In the genomic region with DNA sequence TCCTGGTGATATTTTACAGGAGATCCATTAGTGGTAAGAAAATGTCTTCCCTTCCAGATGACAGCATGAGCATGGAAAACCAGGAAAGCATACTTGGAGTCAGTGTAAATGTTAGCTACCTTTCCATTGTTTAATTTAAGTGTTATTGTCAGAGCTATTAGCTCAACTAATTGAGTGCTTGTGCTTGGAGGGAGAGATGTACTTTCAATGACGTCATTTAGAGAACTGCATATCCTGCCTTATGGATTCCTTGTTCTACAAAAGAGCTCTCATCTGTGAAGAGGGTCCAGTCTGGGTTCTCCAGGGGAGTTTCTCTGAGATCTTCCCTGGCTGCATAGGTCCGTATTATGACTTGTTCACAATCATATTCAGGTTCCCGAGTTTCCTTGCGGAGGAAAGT, we compare ENCODE assay signal across 28 cellular contexts.
"Had no signal": no experiment of that assay in that cellular context is flagged by ENCODE, and none has a peak within 500 bp of the region (broad histone marks: within the 10 kb centered on the region; RNA-seq: fewer than 3 reads in every experiment).

No MANE protein-coding gene starts in this region.

- H3K36me3 Mint-ChIP-seq: naive B cell had no signal

- H3K27ac Mint-ChIP-seq: mesothelial cell of epicardium, naive B cell had no signal

- DNase-seq: dermis blood vessel endothelial cell; dorsolateral prefrontal cortex; effector CD4-positive, alpha-beta T cell; effector memory CD4-positive, alpha-beta T cell; erythroblast; esophagus squamous epithelium; foreskin fibroblast; foreskin melanocyte; gastrocnemius medialis; glutamatergic neuron; head of caudate nucleus; heart right ventricle; hippocampal formation; left cardiac atrium; left lung; left ventricle myocardium superior; lower lobe of right lung; mesenchymal stem cell; mucosa of descending colon; naive B cell had no signal

- H3K27ac ChIP-seq: coronary artery, dorsolateral prefrontal cortex, epithelial cell of prostate, esophagus squamous epithelium, gastrocnemius medialis, heart right ventricle, left lung, lower lobe of right lung had no signal

- H3K36me3 ChIP-seq: esophagus squamous epithelium, gastrocnemius medialis, heart right ventricle, left lung, lower lobe of right lung had no signal

- FAIRE-seq: colon, endometrium, islet of Langerhans, keratinocyte had no signal

- H3K4me3 ChIP-seq: coronary artery, dorsolateral prefrontal cortex, esophagus squamous epithelium, gastrocnemius medialis, heart right ventricle, left lung, lower lobe of right lung, mucosa of descending colon had no signal

- H3K27me3 Mint-ChIP-seq: naive B cell had no signal

- ATAC-seq: esophagus mucosa, gastrocnemius medialis, heart right ventricle, left cardiac atrium, left lung, left ventricle myocardium superior, lower lobe of right lung, mucosa of descending colon had no signal

- H3K27me3 ChIP-seq: dorsolateral prefrontal cortex, esophagus squamous epithelium, gastrocnemius medialis, heart right ventricle, left lung had no signal

- H3K4me1 Mint-ChIP-seq: mesothelial cell of epicardium, naive B cell had no signal

- H3K4me3 Mint-ChIP-seq: mesothelial cell of epicardium, naive B cell had no signal

- H3K4me1 ChIP-seq: esophagus squamous epithelium, gastrocnemius medialis, heart right ventricle, left lung, lower lobe of right lung had no signal
